1 cellular context compared by ENCODE assay signal in the genomic region with DNA sequence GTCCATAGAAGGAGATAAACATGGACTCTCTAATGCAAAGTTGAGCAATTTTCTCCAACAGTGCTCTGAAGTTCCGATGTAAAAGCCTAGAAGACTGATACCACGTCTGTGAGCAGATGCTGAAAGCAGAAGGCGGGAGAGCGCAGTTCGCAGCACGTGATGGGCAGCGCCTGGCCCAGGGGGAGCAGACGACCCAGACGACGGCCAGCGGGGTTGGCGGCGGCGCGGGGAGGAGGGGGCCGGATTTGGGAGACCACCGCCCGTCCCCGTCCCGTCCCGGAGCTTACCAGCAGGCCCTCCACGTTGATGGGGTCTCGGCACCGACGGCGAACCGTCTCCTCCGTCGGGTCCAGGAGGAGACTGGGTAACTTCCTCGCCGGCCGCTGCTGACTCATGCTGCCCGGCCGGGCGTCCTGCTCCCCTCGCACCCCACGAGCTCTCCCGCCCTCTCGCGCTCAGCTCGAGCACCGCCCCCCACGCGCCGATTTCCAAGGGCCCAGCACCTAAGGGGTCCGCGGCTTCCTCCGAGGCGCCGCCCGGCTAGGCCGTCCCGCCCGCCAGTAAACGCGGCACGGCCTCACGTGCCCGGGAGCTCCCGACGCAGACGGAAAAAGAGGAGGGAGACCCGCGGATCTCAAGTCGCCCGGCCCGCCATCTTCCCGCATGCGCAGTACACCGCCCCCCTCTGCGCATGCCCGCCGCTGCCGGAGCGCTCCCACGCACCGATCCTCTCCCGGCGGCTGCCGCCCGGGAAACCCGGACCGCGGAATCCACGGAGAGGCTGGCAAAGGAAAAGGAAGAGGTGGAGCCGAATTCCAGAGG.
TF ChIP-seq lines count a peak whose summit lies in the region.

A gene with protein sequence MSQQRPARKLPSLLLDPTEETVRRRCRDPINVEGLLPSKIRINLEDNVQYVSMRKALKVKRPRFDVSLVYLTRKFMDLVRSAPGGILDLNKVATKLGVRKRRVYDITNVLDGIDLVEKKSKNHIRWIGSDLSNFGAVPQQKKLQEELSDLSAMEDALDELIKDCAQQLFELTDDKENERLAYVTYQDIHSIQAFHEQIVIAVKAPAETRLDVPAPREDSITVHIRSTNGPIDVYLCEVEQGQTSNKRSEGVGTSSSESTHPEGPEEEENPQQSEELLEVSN (minus strand): TSS at position 677 of the 822 bp plus-strand sequence. CDS start 282 bp downstream, at position 395.

TF ChIP-seq in K562, 482 proteins besides CTCF, POLR2A, EP300 and RAD21 (continued from another document and continues in another):
- TF ChIP-seq, protein P1, sequence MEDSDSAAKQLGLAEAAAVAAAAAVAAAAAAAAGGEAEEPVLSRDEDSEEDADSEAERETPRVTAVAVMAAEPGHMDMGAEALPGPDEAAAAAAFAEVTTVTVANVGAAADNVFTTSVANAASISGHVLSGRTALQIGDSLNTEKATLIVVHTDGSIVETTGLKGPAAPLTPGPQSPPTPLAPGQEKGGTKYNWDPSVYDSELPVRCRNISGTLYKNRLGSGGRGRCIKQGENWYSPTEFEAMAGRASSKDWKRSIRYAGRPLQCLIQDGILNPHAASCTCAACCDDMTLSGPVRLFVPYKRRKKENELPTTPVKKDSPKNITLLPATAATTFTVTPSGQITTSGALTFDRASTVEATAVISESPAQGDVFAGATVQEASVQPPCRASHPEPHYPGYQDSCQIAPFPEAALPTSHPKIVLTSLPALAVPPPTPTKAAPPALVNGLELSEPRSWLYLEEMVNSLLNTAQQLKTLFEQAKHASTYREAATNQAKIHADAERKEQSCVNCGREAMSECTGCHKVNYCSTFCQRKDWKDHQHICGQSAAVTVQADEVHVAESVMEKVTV (CRISPR knock-in tag; IDR thresholded peaks at IDR 0.05): no peak
- TF ChIP-seq ZNF197 (CRISPR knock-in tag; IDR thresholded peaks at IDR 0.05; ENCODE audit: low read depth) (peak; percentile 62), POLR2AphosphoS5 (IDR thresholded peaks at IDR 0.05; ENCODE audit: control insufficient read depth, insufficient read depth, low read depth, low read length) (peak; percentile 42; the same call in 1 of the 2 replicates), KDM4B (IDR thresholded peaks at IDR 0.05; ENCODE audit: borderline replicate concordance in 2 of 2, low read depth in 1 of 2) (peak in 1 of 2 experiments; percentile 78; a peak in 1 of 4 replicates), SAP30 (IDR thresholded peaks at IDR 0.05; ENCODE audit: borderline replicate concordance, insufficient read depth, low read depth, low read length, poor library complexity, severe bottlenecking) (no peak), NR4A1 (CRISPR knock-in tag; IDR thresholded peaks at IDR 0.05) (peak; percentile 96), NR4A1 (tag; IDR thresholded peaks at IDR 0.05) (peak; percentile 79; the same call in 1 of the 2 replicates), ZNF444 (CRISPR knock-in tag; IDR thresholded peaks at IDR 0.05) (no peak), RHOXF2B (CRISPR knock-in tag; conservative IDR thresholded peaks at IDR 0.05) (no peak), E2F3 (CRISPR knock-in tag; IDR thresholded peaks at IDR 0.05) (peak; percentile 91; the same call in 1 of the 2 replicates), SIRT6 (IDR thresholded peaks at IDR 0.05; ENCODE audit: low read depth, low read length) (no peak), COPS2 (conservative IDR thresholded peaks at IDR 0.05) (no peak), BCOR (IDR thresholded peaks at IDR 0.05) (no peak), NBN (IDR thresholded peaks at IDR 0.05; ENCODE audit: low read depth) (no peak), SETDB1 (IDR thresholded peaks at IDR 0.05; ENCODE audit: low read length) (no peak), ZNF134 (CRISPR knock-in tag; conservative IDR thresholded peaks at IDR 0.05) (no peak), MXI1 (IDR thresholded peaks at IDR 0.05; ENCODE audit: low read depth, low read length) (no peak), SRF (CRISPR knock-in tag; IDR thresholded peaks at IDR 0.05) (no peak), CEBPB (tag; IDR thresholded peaks at IDR 0.05) (peak; percentile 34; the same call in 1 of the 2 replicates), RNF2 (IDR thresholded peaks at IDR 0.05) (peak; percentile 91), SP1 (CRISPR knock-in tag; IDR thresholded peaks at IDR 0.05) (peak; percentile 96), ZNF79 (CRISPR knock-in tag; IDR thresholded peaks at IDR 0.05; ENCODE audit: low read depth) (no peak), MTF1 (CRISPR knock-in tag; IDR thresholded peaks at IDR 0.05; ENCODE audit: borderline replicate concordance) (no peak), ZFX (CRISPR knock-in tag; IDR thresholded peaks at IDR 0.05) (peak; percentile 95), FIP1L1 (IDR thresholded peaks at IDR 0.05; ENCODE audit: low read depth, low read length, poor library complexity, severe bottlenecking) (peak; percentile 88), ZBTB8A (IDR thresholded peaks at IDR 0.05; ENCODE audit: partially characterized antibody) (no peak), ARNT (IDR thresholded peaks at IDR 0.05) (no peak), ZNF12 (CRISPR knock-in tag; IDR thresholded peaks at IDR 0.05) (0 out of 2 replicates have a peak, but pooled peaks have one; percentile 85), SMAD1 (IDR thresholded peaks at IDR 0.05; ENCODE audit: low read depth, low read length, partially characterized antibody) (peak; percentile 59), PTRF (tag; IDR thresholded peaks at IDR 0.05) (no peak), ZC3H4 (CRISPR knock-in tag; IDR thresholded peaks at IDR 0.05; ENCODE audit: borderline replicate concordance) (no peak), CBFB (CRISPR knock-in tag; IDR thresholded peaks at IDR 0.05) (peak; percentile 89), HDAC6 (IDR thresholded peaks at IDR 0.05; ENCODE audit: low read depth, low read length) (no peak), RBM39 (optimal IDR thresholded peaks at IDR 0.05; ENCODE audit: low read depth, low read length) (no peak), TFAM (CRISPR knock-in tag; conservative IDR thresholded peaks at IDR 0.05) (no peak), POU5F1 (IDR thresholded peaks at IDR 0.05; ENCODE audit: borderline replicate concordance, low read depth, low read length, partially characterized antibody) (no peak), ETS2 (tag; IDR thresholded peaks at IDR 0.05; ENCODE audit: borderline replicate concordance, poor library complexity, severe bottlenecking) (no peak), SMARCA4 (IDR thresholded peaks at IDR 0.05) (no peak), L3MBTL2 (IDR thresholded peaks at IDR 0.05) (peak; percentile 100), KHSRP (IDR thresholded peaks at IDR 0.05) (no peak), JUN (IDR thresholded peaks at IDR 0.05; ENCODE audit: borderline replicate concordance, low read depth, low read length) (peak; percentile 32; the same call in 1 of the 2 replicates), JUN (CRISPR knock-in tag; IDR thresholded peaks at IDR 0.05; ENCODE audit: borderline replicate concordance) (peak; percentile 98), FOS (IDR thresholded peaks at IDR 0.05; ENCODE audit: extremely low read depth, insufficient read length) (no peak), JUNB (CRISPR knock-in tag; conservative IDR thresholded peaks at IDR 0.05) (no peak), HDAC1 (IDR thresholded peaks at IDR 0.05) (peak in 1 of 2 experiments; percentile 41; a peak in 1 of 4 replicates), ZNF778 (CRISPR knock-in tag; IDR thresholded peaks at IDR 0.05) (no peak), CXXC5 (CRISPR knock-in tag; IDR thresholded peaks at IDR 0.05) (peak; percentile 97)
- TF ChIP-seq, protein P2, sequence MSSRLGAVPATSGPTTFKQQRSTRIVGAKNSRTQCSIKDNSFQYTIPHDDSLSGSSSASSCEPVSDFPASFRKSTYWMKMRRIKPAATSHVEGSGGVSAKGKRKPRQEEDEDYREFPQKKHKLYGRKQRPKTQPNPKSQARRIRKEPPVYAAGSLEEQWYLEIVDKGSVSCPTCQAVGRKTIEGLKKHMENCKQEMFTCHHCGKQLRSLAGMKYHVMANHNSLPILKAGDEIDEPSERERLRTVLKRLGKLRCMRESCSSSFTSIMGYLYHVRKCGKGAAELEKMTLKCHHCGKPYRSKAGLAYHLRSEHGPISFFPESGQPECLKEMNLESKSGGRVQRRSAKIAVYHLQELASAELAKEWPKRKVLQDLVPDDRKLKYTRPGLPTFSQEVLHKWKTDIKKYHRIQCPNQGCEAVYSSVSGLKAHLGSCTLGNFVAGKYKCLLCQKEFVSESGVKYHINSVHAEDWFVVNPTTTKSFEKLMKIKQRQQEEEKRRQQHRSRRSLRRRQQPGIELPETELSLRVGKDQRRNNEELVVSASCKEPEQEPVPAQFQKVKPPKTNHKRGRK (tag; IDR thresholded peaks at IDR 0.05): no peak
- TF ChIP-seq, protein P3, sequence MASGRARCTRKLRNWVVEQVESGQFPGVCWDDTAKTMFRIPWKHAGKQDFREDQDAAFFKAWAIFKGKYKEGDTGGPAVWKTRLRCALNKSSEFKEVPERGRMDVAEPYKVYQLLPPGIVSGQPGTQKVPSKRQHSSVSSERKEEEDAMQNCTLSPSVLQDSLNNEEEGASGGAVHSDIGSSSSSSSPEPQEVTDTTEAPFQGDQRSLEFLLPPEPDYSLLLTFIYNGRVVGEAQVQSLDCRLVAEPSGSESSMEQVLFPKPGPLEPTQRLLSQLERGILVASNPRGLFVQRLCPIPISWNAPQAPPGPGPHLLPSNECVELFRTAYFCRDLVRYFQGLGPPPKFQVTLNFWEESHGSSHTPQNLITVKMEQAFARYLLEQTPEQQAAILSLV (tag; IDR thresholded peaks at IDR 0.05): no peak
- TF ChIP-seq, protein P4, sequence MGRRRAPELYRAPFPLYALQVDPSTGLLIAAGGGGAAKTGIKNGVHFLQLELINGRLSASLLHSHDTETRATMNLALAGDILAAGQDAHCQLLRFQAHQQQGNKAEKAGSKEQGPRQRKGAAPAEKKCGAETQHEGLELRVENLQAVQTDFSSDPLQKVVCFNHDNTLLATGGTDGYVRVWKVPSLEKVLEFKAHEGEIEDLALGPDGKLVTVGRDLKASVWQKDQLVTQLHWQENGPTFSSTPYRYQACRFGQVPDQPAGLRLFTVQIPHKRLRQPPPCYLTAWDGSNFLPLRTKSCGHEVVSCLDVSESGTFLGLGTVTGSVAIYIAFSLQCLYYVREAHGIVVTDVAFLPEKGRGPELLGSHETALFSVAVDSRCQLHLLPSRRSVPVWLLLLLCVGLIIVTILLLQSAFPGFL (CRISPR knock-in tag; IDR thresholded peaks at IDR 0.05): 0 out of 2 replicates have a peak, but pooled peaks have one; percentile 53
- TF ChIP-seq, protein P5, sequence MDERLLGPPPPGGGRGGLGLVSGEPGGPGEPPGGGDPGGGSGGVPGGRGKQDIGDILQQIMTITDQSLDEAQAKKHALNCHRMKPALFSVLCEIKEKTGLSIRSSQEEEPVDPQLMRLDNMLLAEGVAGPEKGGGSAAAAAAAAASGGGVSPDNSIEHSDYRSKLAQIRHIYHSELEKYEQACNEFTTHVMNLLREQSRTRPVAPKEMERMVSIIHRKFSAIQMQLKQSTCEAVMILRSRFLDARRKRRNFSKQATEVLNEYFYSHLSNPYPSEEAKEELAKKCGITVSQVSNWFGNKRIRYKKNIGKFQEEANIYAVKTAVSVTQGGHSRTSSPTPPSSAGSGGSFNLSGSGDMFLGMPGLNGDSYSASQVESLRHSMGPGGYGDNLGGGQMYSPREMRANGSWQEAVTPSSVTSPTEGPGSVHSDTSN (CRISPR knock-in tag; IDR thresholded peaks at IDR 0.05; ENCODE audit: low read depth): no peak
- TF ChIP-seq, protein P5 (tag; conservative IDR thresholded peaks at IDR 0.05; ENCODE audit: low read depth): no peak
- TF ChIP-seq, protein P6, sequence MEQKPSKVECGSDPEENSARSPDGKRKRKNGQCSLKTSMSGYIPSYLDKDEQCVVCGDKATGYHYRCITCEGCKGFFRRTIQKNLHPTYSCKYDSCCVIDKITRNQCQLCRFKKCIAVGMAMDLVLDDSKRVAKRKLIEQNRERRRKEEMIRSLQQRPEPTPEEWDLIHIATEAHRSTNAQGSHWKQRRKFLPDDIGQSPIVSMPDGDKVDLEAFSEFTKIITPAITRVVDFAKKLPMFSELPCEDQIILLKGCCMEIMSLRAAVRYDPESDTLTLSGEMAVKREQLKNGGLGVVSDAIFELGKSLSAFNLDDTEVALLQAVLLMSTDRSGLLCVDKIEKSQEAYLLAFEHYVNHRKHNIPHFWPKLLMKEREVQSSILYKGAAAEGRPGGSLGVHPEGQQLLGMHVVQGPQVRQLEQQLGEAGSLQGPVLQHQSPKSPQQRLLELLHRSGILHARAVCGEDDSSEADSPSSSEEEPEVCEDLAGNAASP (IDR thresholded peaks at IDR 0.05): no peak
- TF ChIP-seq, protein P7, sequence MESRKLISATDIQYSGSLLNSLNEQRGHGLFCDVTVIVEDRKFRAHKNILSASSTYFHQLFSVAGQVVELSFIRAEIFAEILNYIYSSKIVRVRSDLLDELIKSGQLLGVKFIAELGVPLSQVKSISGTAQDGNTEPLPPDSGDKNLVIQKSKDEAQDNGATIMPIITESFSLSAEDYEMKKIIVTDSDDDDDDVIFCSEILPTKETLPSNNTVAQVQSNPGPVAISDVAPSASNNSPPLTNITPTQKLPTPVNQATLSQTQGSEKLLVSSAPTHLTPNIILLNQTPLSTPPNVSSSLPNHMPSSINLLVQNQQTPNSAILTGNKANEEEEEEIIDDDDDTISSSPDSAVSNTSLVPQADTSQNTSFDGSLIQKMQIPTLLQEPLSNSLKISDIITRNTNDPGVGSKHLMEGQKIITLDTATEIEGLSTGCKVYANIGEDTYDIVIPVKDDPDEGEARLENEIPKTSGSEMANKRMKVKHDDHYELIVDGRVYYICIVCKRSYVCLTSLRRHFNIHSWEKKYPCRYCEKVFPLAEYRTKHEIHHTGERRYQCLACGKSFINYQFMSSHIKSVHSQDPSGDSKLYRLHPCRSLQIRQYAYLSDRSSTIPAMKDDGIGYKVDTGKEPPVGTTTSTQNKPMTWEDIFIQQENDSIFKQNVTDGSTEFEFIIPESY (CRISPR knock-in tag; IDR thresholded peaks at IDR 0.05): peak; percentile 94
- TF ChIP-seq, protein P8, sequence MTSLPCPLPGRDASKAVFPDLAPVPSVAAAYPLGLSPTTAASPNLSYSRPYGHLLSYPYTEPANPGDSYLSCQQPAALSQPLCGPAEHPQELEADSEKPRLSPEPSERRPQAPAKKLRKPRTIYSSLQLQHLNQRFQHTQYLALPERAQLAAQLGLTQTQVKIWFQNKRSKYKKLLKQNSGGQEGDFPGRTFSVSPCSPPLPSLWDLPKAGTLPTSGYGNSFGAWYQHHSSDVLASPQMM (CRISPR knock-in tag; IDR thresholded peaks at IDR 0.05): no peak
